Comparison of ENCODE assay signal across 23 cellular contexts in genomic region chr13:95113601-95114000, GRCh38.
"Had no signal": no experiment of that assay in that cellular context is flagged by ENCODE, and none has a peak within 500 bp of the region (broad histone marks: within the 10 kb centered on the region; RNA-seq: fewer than 3 reads in every experiment).

No MANE protein-coding gene starts in this region.

- DNase-seq: dorsolateral prefrontal cortex; effector memory CD4-positive, alpha-beta T cell; erythroblast; foreskin keratinocyte; kidney; left cardiac atrium; left ventricle myocardium inferior; lower lobe of right lung; mesenchymal stem cell; naive B cell; posterior cingulate gyrus; sigmoid colon; stimulated activated CD4-positive, alpha-beta T cell treated with anti-CD3 and anti-CD28 coated beads, Interleukin-2, amount 100 ng/mL, for 24 hours; stimulated activated CD4-positive, alpha-beta T cell treated with anti-CD3 and anti-CD28 coated beads, Interleukin-4, amount 100 ng/mL, for 4 hours; stimulated activated naive B cell treated with anti-CD40 and anti-IgM and Interleukin-4, amounts not matched to agents 10 μg/mL and 1 μg/mL and 100 μg/mL, for 72 hours; stimulated activated naive CD8-positive, alpha-beta T cell treated with anti-CD3 and anti-CD28 coated beads, Interleukin-15, amount 100 ng/mL, for 72 hours; testis; upper lobe of right lung had no signal

- H3K4me3 ChIP-seq: coronary artery, dorsolateral prefrontal cortex, left ventricle myocardium inferior, lower lobe of right lung, right atrium auricular region, sigmoid colon, skin epidermis, testis, tibial nerve, upper lobe of right lung, vagina had no signal

- H3K27me3 ChIP-seq: dorsolateral prefrontal cortex, foreskin keratinocyte, right atrium auricular region, sigmoid colon, testis, tibial nerve, upper lobe of right lung, vagina had no signal

- H3K36me3 ChIP-seq: left ventricle myocardium inferior, lower lobe of right lung, right atrium auricular region, tibial nerve, upper lobe of right lung, vagina had no signal

- H3K9me3 ChIP-seq: left ventricle myocardium inferior, lower lobe of right lung, right atrium auricular region, sigmoid colon, testis, tibial nerve, upper lobe of right lung, vagina had no signal

- H3K4me1 ChIP-seq: left ventricle myocardium inferior, lower lobe of right lung, right atrium auricular region, sigmoid colon, testis, tibial nerve, upper lobe of right lung, vagina had no signal

- H3K27ac ChIP-seq: coronary artery, dorsolateral prefrontal cortex, foreskin keratinocyte, left ventricle myocardium inferior, lower lobe of right lung, right atrium auricular region, sigmoid colon, testis, tibial nerve, upper lobe of right lung, vagina had no signal
